In genomic region chr19:50573741-50574461, GRCh38 we compare ENCODE assay signal across 14 cellular contexts. TPM values are rescaled to one million over a fixed set of nuclear protein-coding genes. Genes with fewer than 3 reads are reported as not detected.
DNase-seq lines count a peak whose midpoint lies in the region; ATAC-seq and TF ChIP-seq lines count a peak whose summit lies in the region.
"Had no signal": no experiment of that assay in that cellular context is flagged by ENCODE, and none has a peak within 500 bp of the region (broad histone marks: within the 10 kb centered on the region; RNA-seq: fewer than 3 reads in every experiment).

No MANE protein-coding gene starts in this region.

- no peaks in the 10 kb centered on the region for H3K4me1 Mint-ChIP-seq in central memory CD8-positive, alpha-beta T cell

- H3K4me1 ChIP-seq in right lobe of liver: no peaks in the 10 kb centered on the region

- no peak overlapping the region for H3K4me3 Mint-ChIP-seq in central memory CD8-positive, alpha-beta T cell
- H3K4me3 Mint-ChIP-seq: HFFc6 had no signal

- no peak for TF ChIP-seq CTCF in right lobe of liver (IDR thresholded peaks at IDR 0.05)

- no peaks in the 10 kb centered on the region for H3K9me3 Mint-ChIP-seq in central memory CD8-positive, alpha-beta T cell
- H3K9me3 Mint-ChIP-seq: CD4-positive, CD25-positive, alpha-beta regulatory T cell; HFFc6 had no signal

- no peaks in the 10 kb centered on the region for H3K27me3 ChIP-seq in right lobe of liver

- peak overlapping the region; percentile 35 for H3K27ac Mint-ChIP-seq in central memory CD8-positive, alpha-beta T cell (ENCODE audit: low read depth)
- H3K27ac Mint-ChIP-seq: CD4-positive, CD25-positive, alpha-beta regulatory T cell; HFFc6 had no signal

- peak; percentile 7 for DNase-seq in AG20443 (ENCODE audit: low spot score)
- peak; percentile 8 for DNase-seq in MV-4-11 (lab: John Stamatoyannopoulos, UW)
- DNase-seq in central memory CD8-positive, alpha-beta T cell (ENCODE audit: low spot score in 2 of 2): no peak
- DNase-seq in posterior vena cava (ENCODE audit: low spot score): peak; percentile 42
- no peak for DNase-seq in right lobe of liver
- no peak for DNase-seq in AML-193 (lab: John Stamatoyannopoulos, UW)
- DNase-seq: Calu3; CD4-positive, CD25-positive, alpha-beta regulatory T cell; DMS79; HCEC 1CT; HFFc6 had no signal

- H3K9me3 ChIP-seq in right lobe of liver: no peaks in the 10 kb centered on the region
- H3K9me3 ChIP-seq: BLaER1 treated with 17β-estradiol and CSF1 and Interleukin-3, amounts not matched to agents 10 nM and 100 nM had no signal

- H3K4me3 ChIP-seq in right lobe of liver: no peak overlapping the region
- H3K4me3 ChIP-seq: BLaER1 treated with 17β-estradiol and CSF1 and Interleukin-3, amounts not matched to agents 10 nM and 100 nM had no signal

- H3K36me3 Mint-ChIP-seq in central memory CD8-positive, alpha-beta T cell (ENCODE audit: insufficient read depth): peaks cover 2% of the 10 kb centered on the region
- H3K36me3 Mint-ChIP-seq: CD4-positive, CD25-positive, alpha-beta regulatory T cell had no signal

- WGBS in right lobe of liver (ENCODE audit: insufficient coverage, low coverage, low lambda C conversion rate, missing lambda C conversion rate): 61% methylated on average over 9 of the region's 13 CpGs

- H3K36me3 ChIP-seq in right lobe of liver: no peaks in the 10 kb centered on the region
- H3K36me3 ChIP-seq: BLaER1 treated with 17β-estradiol and CSF1 and Interleukin-3, amounts not matched to agents 10 nM and 100 nM had no signal

- no peak for TF ChIP-seq POLR2A in right lobe of liver (IDR thresholded peaks at IDR 0.05)

- intact Hi-C loops in posterior vena cava (cut with DNase I): no loop called here
- intact Hi-C loops in right lobe of liver (cut with DNase I): no loop called here

- peaks cover 41% of the 10 kb centered on the region for H3K27me3 Mint-ChIP-seq in central memory CD8-positive, alpha-beta T cell

- ATAC-seq in central memory CD8-positive, alpha-beta T cell (replicated peaks; ENCODE audit: extremely low read depth, poor library complexity, severe bottlenecking): no peak
- ATAC-seq in right lobe of liver (no peak), HG02571 (IDR thresholded peaks at IDR 0.05; ENCODE audit: unreplicated experiment) (no peak)

- no peak overlapping the region for H3K27ac ChIP-seq in right lobe of liver
- H3K27ac ChIP-seq: BLaER1 treated with 17β-estradiol and CSF1 and Interleukin-3, amounts not matched to agents 10 nM and 100 nM; HL-60 had no signal

RNA-seq across cellular contexts. Expression of gene LRRC4B, which starts 5.7 kb away (rescaled TPM):
- total RNA-seq in posterior vena cava (10 to 100 TPM; 10.3 to 14.2 TPM), right lobe of liver (1 to 10 TPM in 1 of 6 experiments, under 1 TPM in 5; 0.22 to 1.2 (median 0.52) TPM)
- total RNA-seq: Calu3; CD4-positive, CD25-positive, alpha-beta regulatory T cell had no signal

Comparison
In these comparisons a context has a peak if more than half of its experiments do, and no peak if none do; other contexts are left out.
1. DNase-seq: peak in AG20443 (single experiment), MV-4-11 (single experiment) and posterior vena cava (single experiment); none in central memory CD8-positive, alpha-beta T cell (0 of 2), right lobe of liver (0 of 3) and AML-193 (0 of 2).
2. RNA of gene LRRC4B, which starts 5.7 kb away (total RNA-seq): 10.3 to 14.2 TPM in posterior vena cava; 0.22 to 1.2 TPM in right lobe of liver; every median in the first group is over 4 times any median in the second.